ENCODE assay signal across 1 cellular context in the genomic region with DNA sequence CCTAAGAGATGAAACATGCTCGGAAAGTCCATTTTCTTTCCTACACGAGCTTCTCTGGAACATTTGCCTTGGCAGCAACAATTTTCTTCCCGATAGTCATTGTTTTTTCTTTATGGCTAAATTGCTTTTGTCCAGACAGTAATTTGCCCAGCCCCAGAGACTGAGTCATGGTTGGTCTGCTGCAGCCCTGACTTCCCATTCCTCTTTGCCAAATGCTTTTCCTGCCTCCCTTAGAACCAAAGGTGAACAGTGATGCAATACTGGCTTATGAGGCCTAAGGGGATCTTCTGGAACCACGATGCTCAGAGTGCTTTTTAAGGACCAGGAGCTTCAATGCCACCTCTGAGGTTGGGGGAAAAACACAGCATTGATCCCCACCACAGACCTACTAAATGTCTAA.
TF ChIP-seq lines count a peak whose summit lies in the region.

No MANE protein-coding gene starts in this region.

TF ChIP-seq in SK-N-SH, 30 proteins besides CTCF, POLR2A, EP300 and RAD21 (continued from another document):
- TF ChIP-seq YY1 (IDR thresholded peaks at IDR 0.05; ENCODE audit: low read depth): no peak
- TF ChIP-seq GATA2 (CRISPR knock-in tag; IDR thresholded peaks at IDR 0.05): no peak
- TF ChIP-seq, protein P1, sequence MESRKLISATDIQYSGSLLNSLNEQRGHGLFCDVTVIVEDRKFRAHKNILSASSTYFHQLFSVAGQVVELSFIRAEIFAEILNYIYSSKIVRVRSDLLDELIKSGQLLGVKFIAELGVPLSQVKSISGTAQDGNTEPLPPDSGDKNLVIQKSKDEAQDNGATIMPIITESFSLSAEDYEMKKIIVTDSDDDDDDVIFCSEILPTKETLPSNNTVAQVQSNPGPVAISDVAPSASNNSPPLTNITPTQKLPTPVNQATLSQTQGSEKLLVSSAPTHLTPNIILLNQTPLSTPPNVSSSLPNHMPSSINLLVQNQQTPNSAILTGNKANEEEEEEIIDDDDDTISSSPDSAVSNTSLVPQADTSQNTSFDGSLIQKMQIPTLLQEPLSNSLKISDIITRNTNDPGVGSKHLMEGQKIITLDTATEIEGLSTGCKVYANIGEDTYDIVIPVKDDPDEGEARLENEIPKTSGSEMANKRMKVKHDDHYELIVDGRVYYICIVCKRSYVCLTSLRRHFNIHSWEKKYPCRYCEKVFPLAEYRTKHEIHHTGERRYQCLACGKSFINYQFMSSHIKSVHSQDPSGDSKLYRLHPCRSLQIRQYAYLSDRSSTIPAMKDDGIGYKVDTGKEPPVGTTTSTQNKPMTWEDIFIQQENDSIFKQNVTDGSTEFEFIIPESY (IDR thresholded peaks at IDR 0.05; ENCODE audit: borderline replicate concordance, low read depth): no peak
- peak; percentile 49; the same call in 1 of the 2 replicates for TF ChIP-seq RXRA (IDR thresholded peaks at IDR 0.05; ENCODE audit: borderline replicate concordance, low read depth)
- peak; percentile 70 for TF ChIP-seq JUND (IDR thresholded peaks at IDR 0.05)
- TF ChIP-seq, protein P2, sequence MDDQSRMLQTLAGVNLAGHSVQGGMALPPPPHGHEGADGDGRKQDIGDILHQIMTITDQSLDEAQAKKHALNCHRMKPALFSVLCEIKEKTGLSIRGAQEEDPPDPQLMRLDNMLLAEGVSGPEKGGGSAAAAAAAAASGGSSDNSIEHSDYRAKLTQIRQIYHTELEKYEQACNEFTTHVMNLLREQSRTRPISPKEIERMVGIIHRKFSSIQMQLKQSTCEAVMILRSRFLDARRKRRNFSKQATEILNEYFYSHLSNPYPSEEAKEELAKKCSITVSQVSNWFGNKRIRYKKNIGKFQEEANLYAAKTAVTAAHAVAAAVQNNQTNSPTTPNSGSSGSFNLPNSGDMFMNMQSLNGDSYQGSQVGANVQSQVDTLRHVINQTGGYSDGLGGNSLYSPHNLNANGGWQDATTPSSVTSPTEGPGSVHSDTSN (IDR thresholded peaks at IDR 0.05): peak; percentile 64
